Comparison of ENCODE assay signal across 8 cellular contexts in the genomic region with DNA sequence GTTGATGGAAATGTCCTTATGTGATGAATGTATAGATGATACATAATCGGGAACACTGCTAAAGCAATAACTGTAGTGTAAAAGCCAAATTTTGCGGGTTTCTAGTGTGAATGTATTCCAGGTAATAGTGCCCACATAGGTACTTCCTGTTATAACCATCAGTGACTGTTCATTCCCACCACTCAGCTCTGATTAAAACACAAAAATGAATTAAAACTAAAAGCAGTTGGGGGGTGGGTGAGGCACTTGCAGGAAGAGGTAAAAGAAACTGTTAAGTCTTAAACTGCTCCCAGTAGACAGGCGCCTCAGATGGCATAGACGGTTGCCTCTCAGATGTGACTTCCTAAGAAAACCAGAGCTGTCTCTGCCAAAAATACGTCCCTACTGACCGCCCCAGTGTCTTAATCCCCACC. TPM values are rescaled to one million over a fixed set of nuclear protein-coding genes. Genes with fewer than 3 reads are reported as not detected.
DNase-seq lines count a peak whose midpoint lies in the region; ATAC-seq and TF ChIP-seq lines count a peak whose summit lies in the region.

No MANE protein-coding gene starts in this region.

- H3K36me3 Mint-ChIP-seq in T-helper 2 cell treated with Interferon-gamma antibody and Interleukin-4, amounts not matched to agents 5 μg/mL and 100 μg/mL, for 36 hours (ENCODE audit: low read depth) = peaks cover 23% of the 10 kb centered on the region

- no peak for TF ChIP-seq CTCF in HEK293 (tag by site-specific recombination; IDR thresholded peaks at IDR 0.05)
- TF ChIP-seq CTCF in esophagus muscularis mucosa (IDR thresholded peaks at IDR 0.05) = no peak

- peak overlapping the region; percentile 87 for H3K4me3 Mint-ChIP-seq in T-helper 2 cell treated with Interferon-gamma antibody and Interleukin-4, amounts not matched to agents 5 μg/mL and 100 μg/mL, for 36 hours

- no peak for TF ChIP-seq POLR2A in esophagus muscularis mucosa (IDR thresholded peaks at IDR 0.05; ENCODE audit: low read depth)

- H3K27ac Mint-ChIP-seq in T-helper 2 cell treated with Interferon-gamma antibody and Interleukin-4, amounts not matched to agents 5 μg/mL and 100 μg/mL, for 36 hours = peak overlapping the region; percentile 94

- peaks cover 0 to 5% of the 10 kb centered on the region in 2 experiments; a peak in 1 of 3 replicates for H3K36me3 ChIP-seq in HEK293 (ENCODE audit: control insufficient read depth in 2 of 2, insufficient read depth in 1 of 2, low read length in 2 of 2)
- H3K36me3 ChIP-seq in esophagus muscularis mucosa = peaks cover 0 to 7% (median 0%) of the 10 kb centered on the region in 4 donors

- no peaks in the 10 kb centered on the region for H3K9me3 Mint-ChIP-seq in T-helper 2 cell treated with Interferon-gamma antibody and Interleukin-4, amounts not matched to agents 5 μg/mL and 100 μg/mL, for 36 hours

- no peaks in the 10 kb centered on the region for H3K9me3 ChIP-seq in HEK293 (ENCODE audit: control insufficient read depth, insufficient read depth, low read depth, low read length)
- no peaks in the 10 kb centered on the region for H3K9me3 ChIP-seq in esophagus muscularis mucosa

- H3K27me3 Mint-ChIP-seq in T-helper 2 cell treated with Interferon-gamma antibody and Interleukin-4, amounts not matched to agents 5 μg/mL and 100 μg/mL, for 36 hours (ENCODE audit: low read depth) = no peaks in the 10 kb centered on the region

- TF ChIP-seq EP300 in esophagus muscularis mucosa (IDR thresholded peaks at IDR 0.05) = no peak

- H3K4me3 ChIP-seq in HEK293 (ENCODE audit: low read depth, low read length) (no peak overlapping the region), esophagus muscularis mucosa (peak overlapping the region; percentile 74 to 87 (median 86))

- DNase-seq in T-helper 2 cell treated with Interferon-gamma antibody and Interleukin-4, amounts not matched to agents 5 μg/mL and 100 μg/mL, for 36 hours (ENCODE audit: low spot score) = peak; percentile 15
- no peak for DNase-seq in esophagus muscularis mucosa (ENCODE audit: extremely low spot score)
- DNase-seq in stimulated activated CD4-positive, alpha-beta T cell treated with anti-CD3 and anti-CD28 coated beads, Interleukin-15, amount 100 ng/mL, for 24 hours = peak; percentile 40
- DNase-seq in DMS79 treated with DMSO at 0.1 percent for 48 hours (lab: John Stamatoyannopoulos, UW) = no peak
- no peak for DNase-seq in DMS 273 (lab: John Stamatoyannopoulos, UW; ENCODE audit: unreplicated experiment)
- no peak for DNase-seq in NCI-H187 (lab: John Stamatoyannopoulos, UW)

- 84% methylated on average over 6 of the region's 6 CpGs for WGBS in esophagus muscularis mucosa

- POLR2A ChIA-PET in HEK293 (lab: Yijun Ruan, JAX) = interaction anchor here (4.7 kb wide), 1 partner anchor 26 kb away, joined by 51 read pairs; no protein-coding TSS in a partner anchor

- ATAC-seq in GM18907 (IDR thresholded peaks at IDR 0.05; ENCODE audit: unreplicated experiment) = no peak

- H3K27ac ChIP-seq in HEK293 (ENCODE audit: extremely low read depth, low read depth, low read length) (peak overlapping the region; percentile 97; the same call in 1 of the 2 replicates), esophagus muscularis mucosa (replicated peaks in 1 of 4) (peak overlapping the region; percentile 93 to 95 (median 94))

- H3K4me1 Mint-ChIP-seq in T-helper 2 cell treated with Interferon-gamma antibody and Interleukin-4, amounts not matched to agents 5 μg/mL and 100 μg/mL, for 36 hours (ENCODE audit: low read depth) = peaks cover 36% of the 10 kb centered on the region

- H3K4me1 ChIP-seq in HEK293 (ENCODE audit: control insufficient read depth, insufficient read depth, low read length) (peaks cover 3% of the 10 kb centered on the region; the same call in 1 of the 2 replicates), esophagus muscularis mucosa (peaks cover 4 to 18% (median 17%) of the 10 kb centered on the region in 4 donors)

- H3K27me3 ChIP-seq in esophagus muscularis mucosa = no peaks in the 10 kb centered on the region

- intact Hi-C loops in esophagus muscularis mucosa (cut with DNase I) = loop anchor here (2.0 kb wide), 1 partner anchor 95 kb away; no protein-coding TSS in a partner anchor

- CTCF ChIA-PET in HEK293 (lab: Yijun Ruan, JAX) = interaction anchor here (0.6 to 1.4 kb wide), 5 partner anchors 39 to 494 kb away, joined by 3 to 4 read pairs (median 3); no protein-coding TSS in a partner anchor

TF ChIP-seq in HEK293, 187 proteins besides CTCF, POLR2A, EP300 and RAD21:
- TF ChIP-seq ZNF146 (tag by site-specific recombination; IDR thresholded peaks at IDR 0.05) (no peak), ZNF341 (tag by site-specific recombination; IDR thresholded peaks at IDR 0.05; ENCODE audit: low read depth) (no peak), ZNF350 (tag by site-specific recombination; IDR thresholded peaks at IDR 0.05) (no peak), ZSCAN30 (tag by site-specific recombination; IDR thresholded peaks at IDR 0.05) (no peak), ZNF302 (tag by site-specific recombination; IDR thresholded peaks at IDR 0.05; ENCODE audit: low read depth) (no peak), ZNF132 (tag by site-specific recombination; IDR thresholded peaks at IDR 0.05; ENCODE audit: borderline replicate concordance) (no peak), RBAK (tag by site-specific recombination; IDR thresholded peaks at IDR 0.05) (no peak), GFI1B (tag by site-specific recombination; IDR thresholded peaks at IDR 0.05) (no peak), PRDM1 (tag by site-specific recombination; IDR thresholded peaks at IDR 0.05) (no peak), ZNF16 (tag by site-specific recombination; IDR thresholded peaks at IDR 0.05; ENCODE audit: low read depth) (no peak), ZNF133 (tag by site-specific recombination; IDR thresholded peaks at IDR 0.05) (no peak)
- TF ChIP-seq, protein P1, sequence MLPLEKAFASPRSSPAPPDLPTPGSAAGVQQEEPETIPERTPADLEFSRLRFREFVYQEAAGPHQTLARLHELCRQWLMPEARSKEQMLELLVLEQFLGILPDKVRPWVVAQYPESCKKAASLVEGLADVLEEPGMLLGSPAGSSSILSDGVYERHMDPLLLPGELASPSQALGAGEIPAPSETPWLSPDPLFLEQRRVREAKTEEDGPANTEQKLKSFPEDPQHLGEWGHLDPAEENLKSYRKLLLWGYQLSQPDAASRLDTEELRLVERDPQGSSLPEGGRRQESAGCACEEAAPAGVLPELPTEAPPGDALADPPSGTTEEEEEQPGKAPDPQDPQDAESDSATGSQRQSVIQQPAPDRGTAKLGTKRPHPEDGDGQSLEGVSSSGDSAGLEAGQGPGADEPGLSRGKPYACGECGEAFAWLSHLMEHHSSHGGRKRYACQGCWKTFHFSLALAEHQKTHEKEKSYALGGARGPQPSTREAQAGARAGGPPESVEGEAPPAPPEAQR (tag by site-specific recombination; IDR thresholded peaks at IDR 0.05) = no peak
- TF ChIP-seq, protein P2, sequence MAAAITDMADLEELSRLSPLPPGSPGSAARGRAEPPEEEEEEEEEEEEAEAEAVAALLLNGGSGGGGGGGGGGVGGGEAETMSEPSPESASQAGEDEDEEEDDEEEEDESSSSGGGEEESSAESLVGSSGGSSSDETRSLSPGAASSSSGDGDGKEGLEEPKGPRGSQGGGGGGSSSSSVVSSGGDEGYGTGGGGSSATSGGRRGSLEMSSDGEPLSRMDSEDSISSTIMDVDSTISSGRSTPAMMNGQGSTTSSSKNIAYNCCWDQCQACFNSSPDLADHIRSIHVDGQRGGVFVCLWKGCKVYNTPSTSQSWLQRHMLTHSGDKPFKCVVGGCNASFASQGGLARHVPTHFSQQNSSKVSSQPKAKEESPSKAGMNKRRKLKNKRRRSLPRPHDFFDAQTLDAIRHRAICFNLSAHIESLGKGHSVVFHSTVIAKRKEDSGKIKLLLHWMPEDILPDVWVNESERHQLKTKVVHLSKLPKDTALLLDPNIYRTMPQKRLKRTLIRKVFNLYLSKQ (tag by site-specific recombination; IDR thresholded peaks at IDR 0.05; ENCODE audit: borderline replicate concordance) = no peak

RNA-seq across cellular contexts. Expression of a gene that starts 0.9 kb away (rescaled TPM):
- total RNA-seq in esophagus muscularis mucosa = 10 to 100 TPM in 2 of 4 donors, 1 to 10 TPM in 2; 8.8 to 21.2 (median 13.1) TPM

Comparison
In these comparisons a context has a peak if more than half of its experiments do, and no peak if none do; other contexts are left out.
1. DNase-seq: peak in T-helper 2 cell treated with Interferon-gamma antibody and Interleukin-4, amounts not matched to agents 5 μg/mL and 100 μg/mL, for 36 hours (single experiment) and stimulated activated CD4-positive, alpha-beta T cell treated with anti-CD3 and anti-CD28 coated beads, Interleukin-15, amount 100 ng/mL, for 24 hours (single experiment); none in esophagus muscularis mucosa (single experiment), DMS79 treated with DMSO at 0.1 percent for 48 hours (single experiment), DMS 273 (single experiment) and NCI-H187 (0 of 2).